In the genomic region with DNA sequence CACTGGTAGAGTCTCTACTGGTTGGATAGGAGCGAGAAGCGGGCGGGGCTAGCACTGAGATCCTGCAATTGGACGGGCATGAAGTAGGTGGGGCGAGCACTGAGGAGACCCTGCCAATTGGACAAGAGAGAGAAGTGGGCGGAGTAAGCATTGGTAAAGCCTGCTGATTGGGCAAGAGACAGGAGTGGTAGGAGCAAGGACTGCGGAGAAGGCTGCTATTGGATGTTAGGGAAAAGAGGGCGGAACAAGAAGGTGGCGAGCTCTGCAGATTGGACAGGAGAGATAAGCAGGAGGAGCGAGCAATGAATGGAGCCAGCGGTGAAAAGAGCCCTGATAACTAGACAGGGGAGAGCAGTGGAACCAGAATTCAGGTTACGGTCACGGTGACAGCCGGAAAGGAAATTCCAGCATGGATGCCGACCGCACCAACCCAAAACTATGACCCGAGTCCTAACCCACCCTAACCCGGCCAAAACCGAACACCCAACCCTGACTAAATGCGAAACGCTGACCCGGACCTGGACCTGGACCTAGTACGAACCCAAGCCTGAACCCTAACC, we compare ENCODE assay signal across 9 cellular contexts. TPM values are rescaled to one million over a fixed set of nuclear protein-coding genes. Genes with fewer than 3 reads are reported as not detected.
DNase-seq lines count a peak whose midpoint lies in the region; ATAC-seq and TF ChIP-seq lines count a peak whose summit lies in the region.
"Had no signal": no experiment of that assay in that cellular context is flagged by ENCODE, and none has a peak within 500 bp of the region (broad histone marks: within the 10 kb centered on the region; RNA-seq: fewer than 3 reads in every experiment).

No MANE protein-coding gene starts in this region.

- H3K27ac Mint-ChIP-seq in activated CD8-positive, alpha-beta T cell treated with anti-CD3 and anti-CD28 coated beads for 36 hours: no peak overlapping the region
- H3K27ac Mint-ChIP-seq: dendritic cell treated with granulocyte-macrophage colony-stimulating factor and Interleukin-4, amounts not matched to agents 40 ng/mL and 50 ng/mL, for 4 days had no signal

- no peak for TF ChIP-seq CTCF in activated CD8-positive, alpha-beta T cell treated with anti-CD3 and anti-CD28 coated beads for 36 hours (IDR thresholded peaks at IDR 0.05)

- CTCF ChIA-PET in activated CD8-positive, alpha-beta T cell treated with anti-CD3 and anti-CD28 coated beads for 36 hours (lab: Charles Lee): no interaction called here

- ATAC-seq in activated CD8-positive, alpha-beta T cell treated with anti-CD3 and anti-CD28 coated beads for 36 hours: no peak
- ATAC-seq in HG03045 (IDR thresholded peaks at IDR 0.05; ENCODE audit: unreplicated experiment): no peak
- no peak for ATAC-seq in HG02571 (IDR thresholded peaks at IDR 0.05; ENCODE audit: unreplicated experiment)
- ATAC-seq in GM18511 (IDR thresholded peaks at IDR 0.05; ENCODE audit: unreplicated experiment): no peak

- no peaks in the 10 kb centered on the region for H3K9me3 Mint-ChIP-seq in activated CD8-positive, alpha-beta T cell treated with anti-CD3 and anti-CD28 coated beads for 36 hours
- H3K9me3 Mint-ChIP-seq: dendritic cell treated with granulocyte-macrophage colony-stimulating factor and Interleukin-4, amounts not matched to agents 40 ng/mL and 50 ng/mL, for 4 days had no signal

- intact Hi-C loops in activated CD8-positive, alpha-beta T cell treated with anti-CD3 and anti-CD28 coated beads for 36 hours (cut with micrococcal nuclease): loop anchor here (5.0 kb wide), 1 partner anchor 245 kb away; no protein-coding TSS in a partner anchor

- peaks cover 4% of the 10 kb centered on the region for H3K27me3 Mint-ChIP-seq in activated CD8-positive, alpha-beta T cell treated with anti-CD3 and anti-CD28 coated beads for 36 hours

- POLR2A ChIA-PET in activated CD8-positive, alpha-beta T cell treated with anti-CD3 and anti-CD28 coated beads for 36 hours (lab: Charles Lee): no interaction called here

- no peak overlapping the region for H3K4me3 Mint-ChIP-seq in activated CD8-positive, alpha-beta T cell treated with anti-CD3 and anti-CD28 coated beads for 36 hours
- H3K4me3 Mint-ChIP-seq: dendritic cell treated with granulocyte-macrophage colony-stimulating factor and Interleukin-4, amounts not matched to agents 40 ng/mL and 50 ng/mL, for 4 days had no signal

- DNase-seq in stimulated activated CD4-positive, alpha-beta T cell treated with anti-CD3 and anti-CD28 coated beads, Interleukin-12 subunit alpha, Interleukin-12 subunit beta, amount 100 ng/mL, for 48 hours (ENCODE audit: low read depth in 2 of 3, low spot score in 1 of 3): peak in 2 of 3 donors; percentile 29 to 53
- DNase-seq in stimulated activated CD4-positive, alpha-beta T cell treated with anti-CD3 and anti-CD28 coated beads, Interleukin-12 subunit alpha, Interleukin-12 subunit beta, amount 100 ng/mL, for 4 hours: no peak
- peak; percentile 54 for DNase-seq in activated CD8-positive, alpha-beta T cell treated with anti-CD3 and anti-CD28 coated beads for 36 hours
- DNase-seq in kidney glomerular epithelial cell (lab: John Stamatoyannopoulos, UW) (peak; percentile 23), KG1 (lab: John Stamatoyannopoulos, UW) (no peak)

- no peaks in the 10 kb centered on the region for H3K36me3 Mint-ChIP-seq in activated CD8-positive, alpha-beta T cell treated with anti-CD3 and anti-CD28 coated beads for 36 hours (ENCODE audit: low read depth)

- peaks cover 2% of the 10 kb centered on the region for H3K4me1 Mint-ChIP-seq in activated CD8-positive, alpha-beta T cell treated with anti-CD3 and anti-CD28 coated beads for 36 hours (ENCODE audit: low read depth)

RNA-seq across cellular contexts. Expression of gene SCGB1C2, which starts 4.8 kb away (rescaled TPM):
- total RNA-seq in activated CD8-positive, alpha-beta T cell treated with anti-CD3 and anti-CD28 coated beads for 36 hours: not detected

RNA-seq across cellular contexts. Expression of gene DOC2B, which starts 39.3 kb away (rescaled TPM):
- total RNA-seq in activated CD8-positive, alpha-beta T cell treated with anti-CD3 and anti-CD28 coated beads for 36 hours: not detected

Comparison
In these comparisons a context has a peak if more than half of its experiments do, and no peak if none do; other contexts are left out.
1. DNase-seq: peak in stimulated activated CD4-positive, alpha-beta T cell treated with anti-CD3 and anti-CD28 coated beads, Interleukin-12 subunit alpha, Interleukin-12 subunit beta, amount 100 ng/mL, for 48 hours (2 of 3), activated CD8-positive, alpha-beta T cell treated with anti-CD3 and anti-CD28 coated beads for 36 hours (single experiment) and kidney glomerular epithelial cell (single experiment); none in stimulated activated CD4-positive, alpha-beta T cell treated with anti-CD3 and anti-CD28 coated beads, Interleukin-12 subunit alpha, Interleukin-12 subunit beta, amount 100 ng/mL, for 4 hours (single experiment) and KG1 (single experiment).